ENCODE assay signal across 8 cellular contexts in genomic region chr17:64985905-64986720, GRCh38.
DNase-seq lines count a peak whose midpoint lies in the region; ATAC-seq and TF ChIP-seq lines count a peak whose summit lies in the region.
"Not testable (repeated sequence)": the region's sequence is repeated elsewhere in the genome, so short reads cannot be mapped to it uniquely, and the experiment has no call there.

No MANE protein-coding gene starts in this region.

- BruUV-seq in Panc1 (replicated peaks; lab: Mats Ljungman, UMichigan), result not testable (repeated sequence)

- peaks cover 44 to 46% of the 10 kb centered on the region in 2 donors for H3K4me1 Mint-ChIP-seq in natural killer cell treated with Interleukin-12 subunit alpha and Interleukin-12 subunit beta and Interleukin-15 and Interleukin-18, amount 100 ng/mL, for 72 hours (ENCODE audit: low read depth in 2 of 2)
- H3K4me1 Mint-ChIP-seq in stimulated activated naive B cell treated with anti-CD40 and anti-IgM and Interleukin-4, amounts not matched to agents 10 μg/mL and 1 μg/mL and 100 μg/mL, for 72 hours, result peaks cover 40 to 76% of the 10 kb centered on the region in 2 donors

- H3K4me3 ChIP-seq in GM06990 (replicated peaks; ENCODE audit: low read depth, low read length) (peak overlapping the region; percentile 62), Panc1 (ENCODE audit: low read depth in 2 of 2, low read length in 2 of 2) (peak overlapping the region in 1 of 2 experiments; percentile 26; a peak in 1 of 4 replicates)

- intact Hi-C loops in Panc1 (cut with micrococcal nuclease; ENCODE audit: unreplicated experiment), result not testable (repeated sequence)

- in situ Hi-C loops in Panc1 (cut with HindIII; ENCODE audit: low pct_unique_long_range_greater_than_20kb, low sequenced_read_pairs), result not testable (repeated sequence)

- H3K4me1 ChIP-seq in Panc1 (ENCODE audit: control insufficient read depth, insufficient read depth, low read length), result peaks cover 17% of the 10 kb centered on the region

- not testable (repeated sequence) for H3K36me3 Mint-ChIP-seq in natural killer cell treated with Interleukin-12 subunit alpha and Interleukin-12 subunit beta and Interleukin-15 and Interleukin-18, amount 100 ng/mL, for 72 hours
- H3K36me3 Mint-ChIP-seq in stimulated activated naive B cell treated with anti-CD40 and anti-IgM and Interleukin-4, amounts not matched to agents 10 μg/mL and 1 μg/mL and 100 μg/mL, for 72 hours, result peaks cover 0 to 11% of the 10 kb centered on the region in 2 donors

- peak overlapping the region; percentile 100 for H3K27ac Mint-ChIP-seq in natural killer cell treated with Interleukin-12 subunit alpha and Interleukin-12 subunit beta and Interleukin-15 and Interleukin-18, amount 100 ng/mL, for 72 hours
- peak overlapping the region; percentile 99 for H3K27ac Mint-ChIP-seq in stimulated activated naive B cell treated with anti-CD40 and anti-IgM and Interleukin-4, amounts not matched to agents 10 μg/mL and 1 μg/mL and 100 μg/mL, for 72 hours

- not testable (repeated sequence) for H3K9me3 ChIP-seq in Panc1 (ENCODE audit: control insufficient read depth, insufficient read depth, low read depth, low read length)

- not testable (repeated sequence) for H3K27me3 Mint-ChIP-seq in natural killer cell treated with Interleukin-12 subunit alpha and Interleukin-12 subunit beta and Interleukin-15 and Interleukin-18, amount 100 ng/mL, for 72 hours; stimulated activated naive B cell treated with anti-CD40 and anti-IgM and Interleukin-4, amounts not matched to agents 10 μg/mL and 1 μg/mL and 100 μg/mL, for 72 hours

- TF ChIP-seq CTCF in GM06990 (IDR thresholded peaks at IDR 0.05; ENCODE audit: insufficient read depth, low read length, poor library complexity, severe bottlenecking); Panc1 (IDR thresholded peaks at IDR 0.05): not testable (repeated sequence)

- peak overlapping the region; percentile 71 for H3K27ac ChIP-seq in Panc1 (ENCODE audit: low read length)

- CTCF ChIA-PET in Panc1 (lab: Charles Lee), result not testable (repeated sequence)

- H3K4me3 Mint-ChIP-seq in natural killer cell treated with Interleukin-12 subunit alpha and Interleukin-12 subunit beta and Interleukin-15 and Interleukin-18, amount 100 ng/mL, for 72 hours, result peak overlapping the region; percentile 93
- peak overlapping the region; percentile 70 to 82 for H3K4me3 Mint-ChIP-seq in stimulated activated naive B cell treated with anti-CD40 and anti-IgM and Interleukin-4, amounts not matched to agents 10 μg/mL and 1 μg/mL and 100 μg/mL, for 72 hours

- POLR2A ChIA-PET in Panc1 (lab: Charles Lee), result interaction anchor here (0.8 kb wide), 1 partner anchor 1177 kb away, joined by 3 read pairs; no protein-coding TSS in a partner anchor

- peak; percentile 86 for DNase-seq in GM06990 (ENCODE audit: extremely low read depth, insufficient read length)
- DNase-seq in Panc1 (ENCODE audit: low read depth, low spot score), result not testable (repeated sequence)
- peak; percentile 72 for DNase-seq in activated CD8-positive, alpha-beta memory T cell treated with anti-CD3 and anti-CD28 coated beads, Interleukin-2, amount 50 U/mL, for 48 hours
- peak; percentile 21 for DNase-seq in effector CD8-positive, alpha-beta T cell (lab: John Stamatoyannopoulos, UW)
- peak; percentile 81 for DNase-seq in natural killer cell treated with Interleukin-12 subunit alpha and Interleukin-12 subunit beta and Interleukin-15 and Interleukin-18, amount 100 ng/mL, for 72 hours (ENCODE audit: low spot score)
- DNase-seq in stimulated activated naive B cell treated with anti-CD40 and anti-IgM and Interleukin-4, amounts not matched to agents 10 μg/mL and 1 μg/mL and 100 μg/mL, for 72 hours, result peak; percentile 87

- H3K9me3 Mint-ChIP-seq in natural killer cell treated with Interleukin-12 subunit alpha and Interleukin-12 subunit beta and Interleukin-15 and Interleukin-18, amount 100 ng/mL, for 72 hours; stimulated activated naive B cell treated with anti-CD40 and anti-IgM and Interleukin-4, amounts not matched to agents 10 μg/mL and 1 μg/mL and 100 μg/mL, for 72 hours: not testable (repeated sequence)

- H3K27me3 ChIP-seq in GM06990 (replicated peaks; ENCODE audit: control insufficient read depth, insufficient read depth, low read length); Panc1 (ENCODE audit: control insufficient read depth, insufficient read depth, low read length): not testable (repeated sequence)

- H3K36me3 ChIP-seq in GM06990 (ENCODE audit: control insufficient read depth, insufficient read depth, low read length); Panc1 (ENCODE audit: control insufficient read depth, insufficient read depth, low read length): not testable (repeated sequence)

- peak; percentile 87 for ATAC-seq in GM19467 (IDR thresholded peaks at IDR 0.05; ENCODE audit: unreplicated experiment)
- peak; percentile 83 for ATAC-seq in HG03139 (IDR thresholded peaks at IDR 0.05; ENCODE audit: unreplicated experiment)
- ATAC-seq in Panc1, result peak; percentile 32
- ATAC-seq in natural killer cell treated with Interleukin-12 subunit alpha and Interleukin-12 subunit beta and Interleukin-15 and Interleukin-18, amount 100 ng/mL, for 72 hours, result peak; percentile 89 to 91
- ATAC-seq in stimulated activated naive B cell treated with anti-CD40 and anti-IgM and Interleukin-4, amounts not matched to agents 10 μg/mL and 1 μg/mL and 100 μg/mL, for 72 hours (replicated peaks), result peak; percentile 81 to 82

Comparison
In these comparisons a context has a peak if more than half of its experiments do, and no peak if none do; other contexts are left out.
1. ATAC-seq: peak in every context shown above with its lines; median percentile 90 in natural killer cell treated with Interleukin-12 subunit alpha and Interleukin-12 subunit beta and Interleukin-15 and Interleukin-18, amount 100 ng/mL, for 72 hours; 87 in GM19467; 83 in HG03139; 82 in stimulated activated naive B cell treated with anti-CD40 and anti-IgM and Interleukin-4, amounts not matched to agents 10 μg/mL and 1 μg/mL and 100 μg/mL, for 72 hours; 32 in Panc1.